ENCODE assay signal across 16 cellular contexts in the genomic region with DNA sequence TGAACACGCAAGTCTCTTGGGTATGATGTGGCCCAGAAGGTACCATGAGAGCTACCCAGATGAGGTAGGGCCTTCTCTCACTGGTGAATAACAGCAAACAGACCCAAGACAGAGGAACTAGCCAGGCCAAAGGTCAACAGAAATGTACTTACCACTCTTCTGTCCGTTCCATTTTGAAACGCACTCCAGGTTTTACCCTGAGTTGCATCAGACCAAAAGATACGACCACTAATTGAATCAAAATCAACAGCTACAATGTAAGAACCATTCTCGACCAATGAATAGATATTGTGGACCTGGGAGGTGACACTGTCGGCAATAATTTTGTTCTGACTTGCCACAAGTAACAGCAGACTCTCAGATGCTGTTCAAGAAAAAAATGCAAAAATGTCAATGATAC.
DNase-seq lines count a peak whose midpoint lies in the region; ATAC-seq, FAIRE-seq and TF ChIP-seq lines count a peak whose summit lies in the region.
"Had no signal": no experiment of that assay in that cellular context is flagged by ENCODE, and none has a peak within 500 bp of the region (broad histone marks: within the 10 kb centered on the region; RNA-seq: fewer than 3 reads in every experiment).

No MANE protein-coding gene starts in this region.

- H3K36me3 ChIP-seq in HepG2 (replicated peaks in 1 of 2; ENCODE audit: control insufficient read depth in 1 of 2, insufficient read depth in 2 of 2, low read length in 2 of 2) (no peaks in the 10 kb centered on the region), right lobe of liver (no peaks in the 10 kb centered on the region)
- H3K36me3 ChIP-seq: BLaER1 had no signal

- DNase-seq in HepG2 (ENCODE audit: low spot score) (no peak), right lobe of liver (no peak), chondrocyte (ENCODE audit: low spot score) (no peak), progenitor cell of endocrine pancreas (ENCODE audit: low spot score, unreplicated experiment) (no peak), A172 (ENCODE audit: low spot score) (no peak)
- no peak for DNase-seq in stimulated activated CD4-positive, alpha-beta T cell treated with anti-CD3 and anti-CD28 coated beads, Interleukin-1b, Interleukin-23, amount 100 ng/mL, for 48 hours
- DNase-seq: Calu3; CD4-positive, alpha-beta memory T cell; DMS79 treated with DMSO at 0.1 percent for 48 hours; H9 had no signal

- TF ChIP-seq RAD21 in HepG2 (CRISPR knock-in tag; IDR thresholded peaks at IDR 0.05), result no peak

- WGBS in HepG2 (ENCODE audit: low lambda C conversion rate), result 14% methylated on average over 6 of the region's 6 CpGs
- 78% methylated on average over 6 of the region's 6 CpGs for WGBS in right lobe of liver (ENCODE audit: insufficient coverage, low coverage, low lambda C conversion rate, missing lambda C conversion rate)

- H3K9ac ChIP-seq in HepG2 (ENCODE audit: insufficient read depth, low read depth, low read length), result no peak overlapping the region
- H3K9ac ChIP-seq: BLaER1 had no signal

- H3K4me3 ChIP-seq in HepG2 (replicated peaks in 1 of 3; ENCODE audit: insufficient read depth in 1 of 3, low read depth in 2 of 3, low read length in 3 of 3), result no peak overlapping the region
- no peak overlapping the region for H3K4me3 ChIP-seq in right lobe of liver
- H3K4me3 ChIP-seq: BLaER1, GM12878 had no signal

- no TSS peak for BruUV-seq in HepG2 (replicated peaks; lab: Mats Ljungman, UMichigan)

- CTCF ChIA-PET in HepG2 (lab: Yijun Ruan, JAX; ENCODE audit: low intra/inter-chr PET ratio, low total read pairs), result no interaction called here

- POLR2A ChIA-PET in HepG2 (lab: Yijun Ruan, JAX), result no interaction called here

- TF ChIP-seq CTCF in HepG2 (CRISPR knock-in tag; IDR thresholded peaks at IDR 0.05), result no peak
- no peak for TF ChIP-seq CTCF in right lobe of liver (IDR thresholded peaks at IDR 0.05)
- TF ChIP-seq CTCF in chondrocyte (IDR thresholded peaks at IDR 0.05), result no peak
- no peak for TF ChIP-seq CTCF in progenitor cell of endocrine pancreas (IDR thresholded peaks at IDR 0.05; ENCODE audit: unreplicated experiment)

- H3K27me3 Mint-ChIP-seq in chondrocyte (ENCODE audit: low read depth) (peaks cover 8% of the 10 kb centered on the region), progenitor cell of endocrine pancreas (peaks cover 4% of the 10 kb centered on the region)

- no peak for FAIRE-seq in HepG2 (lab: Jason Lieb, UNC)
- FAIRE-seq: GM12878, H1 had no signal

- TF ChIP-seq EP300 in HepG2 (IDR thresholded peaks at IDR 0.05; ENCODE audit: low read depth in 2 of 2, low read length in 2 of 2) (no peak), HepG2 (CRISPR knock-in tag; IDR thresholded peaks at IDR 0.05; ENCODE audit: borderline replicate concordance) (no peak)

- H3K4me3 Mint-ChIP-seq in chondrocyte (ENCODE audit: unreplicated experiment) (no peak overlapping the region), progenitor cell of endocrine pancreas (ENCODE audit: low read depth) (no peak overlapping the region)
- H3K4me3 Mint-ChIP-seq: CD14-positive monocyte; CD4-positive, alpha-beta memory T cell; H9 had no signal

- H3K36me3 Mint-ChIP-seq in chondrocyte (ENCODE audit: low read depth) (no peaks in the 10 kb centered on the region), progenitor cell of endocrine pancreas (ENCODE audit: insufficient read depth) (peaks cover 46% of the 10 kb centered on the region)
- H3K36me3 Mint-ChIP-seq: CD14-positive monocyte; CD4-positive, alpha-beta memory T cell had no signal

- ATAC-seq in HepG2 (no peak), right lobe of liver (no peak), HG03460 (IDR thresholded peaks at IDR 0.05; ENCODE audit: unreplicated experiment) (no peak)

- H3K27ac Mint-ChIP-seq in chondrocyte (ENCODE audit: unreplicated experiment), result peak overlapping the region; percentile 18
- H3K27ac Mint-ChIP-seq in progenitor cell of endocrine pancreas, result peak overlapping the region; percentile 35
- H3K27ac Mint-ChIP-seq: CD14-positive monocyte; CD4-positive, alpha-beta memory T cell; H9 had no signal

- H3K4me1 ChIP-seq in HepG2 (ENCODE audit: insufficient read depth, low read length) (0 out of 2 replicates have a peak, but pooled peaks cover 4% of the 10 kb centered on the region), right lobe of liver (no peaks in the 10 kb centered on the region)
- H3K4me1 ChIP-seq: BLaER1 had no signal

- H3K79me2 ChIP-seq in HepG2 (ENCODE audit: insufficient read depth, low read length), result no peaks in the 10 kb centered on the region

- H3K9me3 ChIP-seq in HepG2 (ENCODE audit: low read length) (no peaks in the 10 kb centered on the region), right lobe of liver (no peaks in the 10 kb centered on the region)
- H3K9me3 ChIP-seq: BLaER1 had no signal

- H3K4me1 Mint-ChIP-seq in chondrocyte (ENCODE audit: low read depth) (peaks cover 20% of the 10 kb centered on the region), progenitor cell of endocrine pancreas (ENCODE audit: low read depth) (no peaks in the 10 kb centered on the region)
- H3K4me1 Mint-ChIP-seq: CD4-positive, alpha-beta memory T cell; H9 had no signal

- intact Hi-C loops in HepG2 (cut with micrococcal nuclease; ENCODE audit: unreplicated experiment) (no loop called here), right lobe of liver (cut with DNase I) (no loop called here)

- H2AFZ ChIP-seq in HepG2 (ENCODE audit: low read length), result no peak overlapping the region

- in situ Hi-C loops in HepG2 (cut with HindIII; ENCODE audit: extremely low pct_ligation_motif_present, low pct_unique_long_range_greater_than_20kb), result no loop called here

- no peak overlapping the region for H3K27ac ChIP-seq in HepG2 (ENCODE audit: extremely low read length, insufficient read depth, low read length)
- no peak overlapping the region for H3K27ac ChIP-seq in right lobe of liver
- H3K27ac ChIP-seq: 22Rv1, BLaER1 had no signal

- H4K20me1 ChIP-seq in HepG2 (ENCODE audit: insufficient read depth, low read length), result no peaks in the 10 kb centered on the region
- H4K20me1 ChIP-seq: BLaER1 had no signal

- no peak overlapping the region for H3K4me2 ChIP-seq in HepG2 (ENCODE audit: low read depth, low read length)
- H3K4me2 ChIP-seq: BLaER1 had no signal

- H3K9me3 Mint-ChIP-seq in chondrocyte (ENCODE audit: low read depth), result no peaks in the 10 kb centered on the region
- H3K9me3 Mint-ChIP-seq in progenitor cell of endocrine pancreas (ENCODE audit: low read depth), result no peaks in the 10 kb centered on the region
- H3K9me3 Mint-ChIP-seq: CD4-positive, alpha-beta memory T cell; H9 had no signal

- H3K27me3 ChIP-seq in HepG2 (ENCODE audit: control insufficient read depth in 1 of 2, insufficient read depth in 2 of 2, low read length in 2 of 2), result peaks cover 0 to 13% of the 10 kb centered on the region in 2 experiments; a peak in 2 of 5 replicates
- no peaks in the 10 kb centered on the region for H3K27me3 ChIP-seq in right lobe of liver
- H3K27me3 ChIP-seq: BLaER1 had no signal

- TF ChIP-seq POLR2A in HepG2 (IDR thresholded peaks at IDR 0.05; ENCODE audit: insufficient read depth in 1 of 2, low read depth in 2 of 2, low read length in 2 of 2) (no peak), right lobe of liver (IDR thresholded peaks at IDR 0.05) (no peak)

TF ChIP-seq in HepG2, 621 proteins besides CTCF, POLR2A, EP300 and RAD21:
- TF ChIP-seq AHR (CRISPR knock-in tag; IDR thresholded peaks at IDR 0.05) (no peak), NR2F6 (IDR thresholded peaks at IDR 0.05) (0 out of 2 replicates have a peak, but pooled peaks have one; percentile 14), NR2F6 (CRISPR knock-in tag; IDR thresholded peaks at IDR 0.05) (no peak), MAF1 (CRISPR knock-in tag; IDR thresholded peaks at IDR 0.05; ENCODE audit: borderline replicate concordance) (no peak)
- TF ChIP-seq, protein P1, sequence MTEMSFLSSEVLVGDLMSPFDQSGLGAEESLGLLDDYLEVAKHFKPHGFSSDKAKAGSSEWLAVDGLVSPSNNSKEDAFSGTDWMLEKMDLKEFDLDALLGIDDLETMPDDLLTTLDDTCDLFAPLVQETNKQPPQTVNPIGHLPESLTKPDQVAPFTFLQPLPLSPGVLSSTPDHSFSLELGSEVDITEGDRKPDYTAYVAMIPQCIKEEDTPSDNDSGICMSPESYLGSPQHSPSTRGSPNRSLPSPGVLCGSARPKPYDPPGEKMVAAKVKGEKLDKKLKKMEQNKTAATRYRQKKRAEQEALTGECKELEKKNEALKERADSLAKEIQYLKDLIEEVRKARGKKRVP (CRISPR knock-in tag; IDR thresholded peaks at IDR 0.05), result 0 out of 4 replicates have a peak, but pooled peaks of 1 of the 2 experiments have one; percentile 38
- TF ChIP-seq, protein P2, sequence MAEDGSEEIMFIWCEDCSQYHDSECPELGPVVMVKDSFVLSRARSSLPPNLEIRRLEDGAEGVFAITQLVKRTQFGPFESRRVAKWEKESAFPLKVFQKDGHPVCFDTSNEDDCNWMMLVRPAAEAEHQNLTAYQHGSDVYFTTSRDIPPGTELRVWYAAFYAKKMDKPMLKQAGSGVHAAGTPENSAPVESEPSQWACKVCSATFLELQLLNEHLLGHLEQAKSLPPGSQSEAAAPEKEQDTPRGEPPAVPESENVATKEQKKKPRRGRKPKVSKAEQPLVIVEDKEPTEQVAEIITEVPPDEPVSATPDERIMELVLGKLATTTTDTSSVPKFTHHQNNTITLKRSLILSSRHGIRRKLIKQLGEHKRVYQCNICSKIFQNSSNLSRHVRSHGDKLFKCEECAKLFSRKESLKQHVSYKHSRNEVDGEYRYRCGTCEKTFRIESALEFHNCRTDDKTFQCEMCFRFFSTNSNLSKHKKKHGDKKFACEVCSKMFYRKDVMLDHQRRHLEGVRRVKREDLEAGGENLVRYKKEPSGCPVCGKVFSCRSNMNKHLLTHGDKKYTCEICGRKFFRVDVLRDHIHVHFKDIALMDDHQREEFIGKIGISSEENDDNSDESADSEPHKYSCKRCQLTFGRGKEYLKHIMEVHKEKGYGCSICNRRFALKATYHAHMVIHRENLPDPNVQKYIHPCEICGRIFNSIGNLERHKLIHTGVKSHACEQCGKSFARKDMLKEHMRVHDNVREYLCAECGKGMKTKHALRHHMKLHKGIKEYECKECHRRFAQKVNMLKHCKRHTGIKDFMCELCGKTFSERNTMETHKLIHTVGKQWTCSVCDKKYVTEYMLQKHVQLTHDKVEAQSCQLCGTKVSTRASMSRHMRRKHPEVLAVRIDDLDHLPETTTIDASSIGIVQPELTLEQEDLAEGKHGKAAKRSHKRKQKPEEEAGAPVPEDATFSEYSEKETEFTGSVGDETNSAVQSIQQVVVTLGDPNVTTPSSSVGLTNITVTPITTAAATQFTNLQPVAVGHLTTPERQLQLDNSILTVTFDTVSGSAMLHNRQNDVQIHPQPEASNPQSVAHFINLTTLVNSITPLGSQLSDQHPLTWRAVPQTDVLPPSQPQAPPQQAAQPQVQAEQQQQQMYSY (CRISPR knock-in tag; IDR thresholded peaks at IDR 0.05), result peak; percentile 88
